ENCODE assay signal across 19 cellular contexts in the genomic region with DNA sequence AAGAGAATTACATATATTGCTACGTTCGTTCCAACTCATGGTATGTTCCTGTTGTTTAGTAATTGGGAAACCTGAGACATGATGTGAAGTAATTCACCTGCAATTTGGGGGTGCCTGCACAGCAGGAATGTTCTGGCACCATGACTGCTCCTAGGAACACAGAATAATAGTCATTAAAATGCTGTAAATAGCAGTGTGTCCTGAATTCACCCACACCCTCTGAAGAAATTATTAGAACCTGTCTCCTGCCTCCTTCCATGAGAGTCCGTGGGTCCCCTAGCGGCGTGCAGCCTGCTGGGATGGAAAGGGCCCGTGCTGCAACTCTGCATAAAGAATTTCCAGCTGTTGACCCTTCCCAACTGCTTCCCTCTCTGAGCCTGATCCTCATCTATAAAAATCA.
DNase-seq lines count a peak whose midpoint lies in the region; ATAC-seq and TF ChIP-seq lines count a peak whose summit lies in the region.
"Had no signal": no experiment of that assay in that cellular context is flagged by ENCODE, and none has a peak within 500 bp of the region (broad histone marks: within the 10 kb centered on the region; RNA-seq: fewer than 3 reads in every experiment).

No MANE protein-coding gene starts in this region.

- H3K36me3 Mint-ChIP-seq in glutamatergic neuron (ENCODE audit: unreplicated experiment) = peaks cover 17% of the 10 kb centered on the region
- H3K36me3 Mint-ChIP-seq in activated naive CD8-positive, alpha-beta T cell treated with anti-CD3 and anti-CD28 coated beads, Interleukin-2, amount 50 U/mL, for 24 hours (ENCODE audit: low read depth) = no peaks in the 10 kb centered on the region
- H3K36me3 Mint-ChIP-seq: CD4-positive, alpha-beta memory T cell had no signal

- no peaks in the 10 kb centered on the region for H3K9me3 ChIP-seq in Peyer's patch
- H3K9me3 ChIP-seq: A549 had no signal

- no peak for TF ChIP-seq CTCF in glutamatergic neuron (IDR thresholded peaks at IDR 0.05; ENCODE audit: partially characterized antibody, unreplicated experiment)
- no peak for TF ChIP-seq CTCF in Peyer's patch (IDR thresholded peaks at IDR 0.05)

- no peaks in the 10 kb centered on the region for H3K36me3 ChIP-seq in Peyer's patch

- no peak overlapping the region for H3K4me3 Mint-ChIP-seq in glutamatergic neuron (ENCODE audit: unreplicated experiment)
- H3K4me3 Mint-ChIP-seq in activated naive CD8-positive, alpha-beta T cell treated with anti-CD3 and anti-CD28 coated beads, Interleukin-2, amount 50 U/mL, for 24 hours = no peak overlapping the region
- H3K4me3 Mint-ChIP-seq: CD4-positive, alpha-beta memory T cell; GM23338; H9 had no signal

- H3K27ac ChIP-seq in Peyer's patch = no peak overlapping the region
- H3K27ac ChIP-seq: A549 had no signal

- no peaks in the 10 kb centered on the region for H3K27me3 ChIP-seq in Peyer's patch

- H3K27ac Mint-ChIP-seq in glutamatergic neuron (ENCODE audit: unreplicated experiment) = peak overlapping the region; percentile 43
- no peak overlapping the region for H3K27ac Mint-ChIP-seq in activated naive CD8-positive, alpha-beta T cell treated with anti-CD3 and anti-CD28 coated beads, Interleukin-2, amount 50 U/mL, for 24 hours
- H3K27ac Mint-ChIP-seq: CD4-positive, alpha-beta memory T cell; GM23338; H9 had no signal

- peak; percentile 18 for DNase-seq in D341Med (ENCODE audit: low spot score)
- DNase-seq in NCI-H2227 treated with DMSO at 0.1 percent for 48 hours (lab: John Stamatoyannopoulos, UW) = peak; percentile 85
- no peak for DNase-seq in glutamatergic neuron
- DNase-seq in Peyer's patch = no peak
- no peak for DNase-seq in activated naive CD8-positive, alpha-beta T cell treated with anti-CD3 and anti-CD28 coated beads, Interleukin-2, amount 50 U/mL, for 24 hours
- DNase-seq: 8988T; ACHN; C1 segment of cervical spinal cord; Calu3; CD4-positive, alpha-beta memory T cell; COR-L47; DMS153; DND-41; H9 had no signal

- peaks cover 23% of the 10 kb centered on the region for H3K9me3 Mint-ChIP-seq in glutamatergic neuron (ENCODE audit: unreplicated experiment)
- H3K9me3 Mint-ChIP-seq in activated naive CD8-positive, alpha-beta T cell treated with anti-CD3 and anti-CD28 coated beads, Interleukin-2, amount 50 U/mL, for 24 hours = no peaks in the 10 kb centered on the region
- H3K9me3 Mint-ChIP-seq: CD4-positive, alpha-beta memory T cell; GM23338; H9 had no signal

- H3K27me3 Mint-ChIP-seq in glutamatergic neuron (ENCODE audit: unreplicated experiment) = peaks cover 13% of the 10 kb centered on the region
- H3K27me3 Mint-ChIP-seq in activated naive CD8-positive, alpha-beta T cell treated with anti-CD3 and anti-CD28 coated beads, Interleukin-2, amount 50 U/mL, for 24 hours = no peaks in the 10 kb centered on the region

- no peak for TF ChIP-seq POLR2A in Peyer's patch (IDR thresholded peaks at IDR 0.05)

- peaks cover 6% of the 10 kb centered on the region for H3K4me1 Mint-ChIP-seq in glutamatergic neuron (ENCODE audit: low read depth, unreplicated experiment)
- peaks cover 3% of the 10 kb centered on the region for H3K4me1 Mint-ChIP-seq in activated naive CD8-positive, alpha-beta T cell treated with anti-CD3 and anti-CD28 coated beads, Interleukin-2, amount 50 U/mL, for 24 hours
- H3K4me1 Mint-ChIP-seq: CD4-positive, alpha-beta memory T cell; GM23338; H9 had no signal

- no peak overlapping the region for H3K4me3 ChIP-seq in Peyer's patch
- H3K4me3 ChIP-seq: A549, GM23338 had no signal

- no peaks in the 10 kb centered on the region for H3K4me1 ChIP-seq in Peyer's patch
- H3K4me1 ChIP-seq: A549 had no signal

- ATAC-seq in GM18870 (IDR thresholded peaks at IDR 0.05; ENCODE audit: unreplicated experiment) (no peak), HG03520 (IDR thresholded peaks at IDR 0.05; ENCODE audit: unreplicated experiment) (no peak)
- no peak for ATAC-seq in activated naive CD8-positive, alpha-beta T cell treated with anti-CD3 and anti-CD28 coated beads, Interleukin-2, amount 50 U/mL, for 24 hours
- ATAC-seq: A549, GM23338, HCT116 had no signal

Comparison
In these comparisons a context has a peak if more than half of its experiments do, and no peak if none do; other contexts are left out.
1. DNase-seq: peak in D341Med (single experiment) and NCI-H2227 treated with DMSO at 0.1 percent for 48 hours (single experiment); none in glutamatergic neuron (single experiment), Peyer's patch (0 of 3) and activated naive CD8-positive, alpha-beta T cell treated with anti-CD3 and anti-CD28 coated beads, Interleukin-2, amount 50 U/mL, for 24 hours (single experiment).